Comparison of ENCODE assay signal across 8 cellular contexts in the genomic region with DNA sequence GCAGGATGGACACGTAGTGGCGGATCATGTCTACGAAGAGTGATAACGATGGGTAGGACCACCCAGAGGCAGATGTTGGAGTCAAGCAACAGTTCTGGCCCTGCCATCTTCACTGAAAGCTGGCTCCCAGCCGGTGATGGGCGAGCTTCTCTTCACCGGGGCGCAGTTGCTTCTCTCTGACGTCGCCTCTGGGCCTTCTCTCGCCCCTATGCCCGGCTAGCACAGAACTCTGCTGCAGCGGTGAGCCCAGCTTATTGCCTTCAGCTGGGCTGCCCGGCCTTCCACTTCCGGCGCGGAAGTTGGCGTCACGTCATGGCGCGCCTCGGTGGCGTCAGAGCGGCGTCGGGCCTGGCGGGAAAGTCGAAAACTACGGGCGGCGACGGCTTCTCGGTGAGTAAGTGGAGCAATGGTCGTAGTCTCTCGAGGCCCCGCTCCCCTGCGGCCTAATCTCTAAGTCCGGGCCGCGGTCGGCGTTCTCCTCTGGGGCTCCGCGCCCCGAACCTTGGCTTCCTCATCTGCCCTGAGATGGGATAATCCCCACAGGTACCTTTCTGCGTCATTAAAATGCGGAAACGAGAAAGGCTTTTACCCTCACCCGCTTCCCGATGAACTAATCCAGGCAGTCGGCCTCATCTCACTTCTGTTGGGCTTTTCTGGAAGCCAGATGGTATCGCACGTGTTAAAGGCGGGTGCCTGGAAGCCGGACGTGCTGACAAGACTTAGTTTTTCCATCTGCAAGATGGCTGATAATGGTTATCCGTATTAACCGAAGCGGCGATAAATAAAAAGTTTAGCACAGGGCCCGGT. TPM values are rescaled to one million over a fixed set of nuclear protein-coding genes. Genes with fewer than 3 reads are reported as not detected.
DNase-seq lines count a peak whose midpoint lies in the region; ATAC-seq and TF ChIP-seq lines count a peak whose summit lies in the region.

A gene (plus strand): TSS at position 354 of the 807 bp plus-strand sequence. CDS start 2,221 bp downstream, outside the sequence.

- peak; percentile 87 to 97 (median 90) for DNase-seq in CD8-positive, alpha-beta T cell
- DNase-seq in NK-92 treated with Interleukin-12 subunit alpha and Interleukin-12 subunit beta, amount 100 ng/mL, for 24 hours (lab: John Stamatoyannopoulos, UW) = peak; percentile 74
- DNase-seq in effector memory CD4-positive, alpha-beta T cell = peak; percentile 85 to 87 (median 85)
- peak; percentile 92 to 99 for DNase-seq in memory B cell (ENCODE audit: low spot score in 2 of 2)
- peak; percentile 87 for DNase-seq in stimulated activated CD8-positive, alpha-beta memory T cell treated with anti-CD3 and anti-CD28 coated beads, Interleukin-12 subunit alpha, Interleukin-12 subunit beta, amount 100 ng/mL, for 1 hour (ENCODE audit: low read depth)

- intact Hi-C loops in CD8-positive, alpha-beta T cell (cut with DNase I, micrococcal nuclease) = loop anchor here (1.0 to 5.0 kb wide), 17 partner anchors 17 to 296 kb away; a partner anchor contains a TSS

- ATAC-seq in CD8-positive, alpha-beta T cell = peak; percentile 92
- ATAC-seq in GM19438 (IDR thresholded peaks at IDR 0.05; ENCODE audit: low read depth, unreplicated experiment) (peak; percentile 78), HG03565 (IDR thresholded peaks at IDR 0.05; ENCODE audit: unreplicated experiment) (peak; percentile 84), memory B cell (ENCODE audit: low read depth) (peak; percentile 89)

- H3K27ac ChIP-seq in CD8-positive, alpha-beta T cell (ENCODE audit: low read depth, low read length) = peak within 1 kb of the TSS; percentile 84
- peak within 1 kb of the TSS; percentile 82 for H3K27ac ChIP-seq in effector memory CD4-positive, alpha-beta T cell (ENCODE audit: insufficient read depth, low read length, poor library complexity, severe bottlenecking)

- H3K27ac Mint-ChIP-seq in CD8-positive, alpha-beta T cell = peak within 1 kb of the TSS; percentile 96
- peak within 1 kb of the TSS; percentile 99 for H3K27ac Mint-ChIP-seq in memory B cell

- H3K27me3 Mint-ChIP-seq in CD8-positive, alpha-beta T cell (ENCODE audit: low read depth) = no peaks in the 10 kb centered on the region
- H3K27me3 Mint-ChIP-seq in memory B cell = no peaks in the 10 kb centered on the region

- H3K4me3 Mint-ChIP-seq in CD8-positive, alpha-beta T cell = peak within 1 kb of the TSS; percentile 98
- H3K4me3 Mint-ChIP-seq in memory B cell = peak within 1 kb of the TSS; percentile 97

- H3K9me3 Mint-ChIP-seq in CD8-positive, alpha-beta T cell = no peaks in the 10 kb centered on the region
- no peaks in the 10 kb centered on the region for H3K9me3 Mint-ChIP-seq in memory B cell

- CTCF ChIA-PET in CD8-positive, alpha-beta T cell (lab: Charles Lee) = no interaction called here
- CTCF ChIA-PET in activated CD8-positive, alpha-beta memory T cell treated with anti-CD3 and anti-CD28 coated beads for 36 hours (lab: Charles Lee) = interaction anchor here (0.6 to 0.9 kb wide), 2 partner anchors 43 to 236 kb away, joined by 3 to 4 read pairs; no protein-coding TSS in a partner anchor

- peaks cover 10% of the 10 kb centered on the region for H3K36me3 ChIP-seq in CD8-positive, alpha-beta T cell (ENCODE audit: insufficient read depth, low read length)
- peaks cover 24% of the 10 kb centered on the region for H3K36me3 ChIP-seq in effector memory CD4-positive, alpha-beta T cell (ENCODE audit: control insufficient read depth, insufficient read depth, low read length)

- peaks cover 39% of the 10 kb centered on the region for H3K36me3 Mint-ChIP-seq in CD8-positive, alpha-beta T cell
- H3K36me3 Mint-ChIP-seq in memory B cell = peaks cover 10% of the 10 kb centered on the region

- H3K9me3 ChIP-seq in CD8-positive, alpha-beta T cell (ENCODE audit: low read length) = no peaks in the 10 kb centered on the region
- no peaks in the 10 kb centered on the region for H3K9me3 ChIP-seq in effector memory CD4-positive, alpha-beta T cell (ENCODE audit: control insufficient read depth, low read length)

- no peak for TF ChIP-seq CTCF in CD8-positive, alpha-beta T cell (IDR thresholded peaks at IDR 0.05)

- H3K4me1 ChIP-seq in CD8-positive, alpha-beta T cell (ENCODE audit: insufficient read depth, low read length) = peaks cover 18% of the 10 kb centered on the region
- H3K4me1 ChIP-seq in effector memory CD4-positive, alpha-beta T cell (ENCODE audit: control insufficient read depth, insufficient read depth, low read length, poor library complexity, severe bottlenecking) = peaks cover 13% of the 10 kb centered on the region

- POLR2A ChIA-PET in CD8-positive, alpha-beta T cell (lab: Charles Lee) = interaction anchor here (0.7 to 1.3 kb wide), 6 partner anchors 8 to 237 kb away, joined by 3 to 6 read pairs (median 4); a partner anchor contains a TSS
- POLR2A ChIA-PET in activated CD8-positive, alpha-beta memory T cell treated with anti-CD3 and anti-CD28 coated beads for 36 hours (lab: Charles Lee) = interaction anchor here (0.5 to 1.3 kb wide), 7 partner anchors 15 to 665 kb away, joined by 3 to 10 read pairs (median 6); a partner anchor contains a TSS

- no peaks in the 10 kb centered on the region for H3K27me3 ChIP-seq in CD8-positive, alpha-beta T cell (ENCODE audit: insufficient read depth, low read length)
- H3K27me3 ChIP-seq in effector memory CD4-positive, alpha-beta T cell (replicated peaks; ENCODE audit: control insufficient read depth, insufficient read depth, low read length, poor library complexity, severe bottlenecking) = no peaks in the 10 kb centered on the region

- peak within 1 kb of the TSS; percentile 76 for H3K4me3 ChIP-seq in CD8-positive, alpha-beta T cell (ENCODE audit: low read depth, low read length)
- H3K4me3 ChIP-seq in effector memory CD4-positive, alpha-beta T cell (ENCODE audit: insufficient read depth, low read depth, low read length, poor library complexity, severe bottlenecking) = peak within 1 kb of the TSS; percentile 86

- H3K4me1 Mint-ChIP-seq in CD8-positive, alpha-beta T cell (ENCODE audit: low read depth) = peaks cover 27% of the 10 kb centered on the region
- H3K4me1 Mint-ChIP-seq in memory B cell = peaks cover 18% of the 10 kb centered on the region

RNA-seq across cellular contexts. Expression of the gene that starts here (rescaled TPM):
- total RNA-seq in CD8-positive, alpha-beta T cell = 10 to 100 TPM; 15.8 to 17.7 TPM
- 10 to 100 TPM; 67.2 to 71.4 TPM for total RNA-seq in activated CD8-positive, alpha-beta memory T cell treated with anti-CD3 and anti-CD28 coated beads for 36 hours

Comparison
In these comparisons a context has a peak if more than half of its experiments do, and no peak if none do; other contexts are left out.
1. Peak in every context shown above with its lines: DNase-seq, ATAC-seq, H3K4me3 ChIP-seq and H3K27ac ChIP-seq.